ENCODE assay signal across 8 cellular contexts in genomic region chr9:36148652-36149051, GRCh38. TPM values are rescaled to one million over a fixed set of nuclear protein-coding genes. Genes with fewer than 3 reads are reported as not detected.
DNase-seq lines count a peak whose midpoint lies in the region; ATAC-seq and TF ChIP-seq lines count a peak whose summit lies in the region.

No MANE protein-coding gene starts in this region.

- intact Hi-C loops in Panc1 (cut with micrococcal nuclease; ENCODE audit: unreplicated experiment) (no loop called here), aorta (cut with DNase I) (loop anchor here in 1 of 2 donors (2.0 kb wide), 1 partner anchor 18 kb away; no protein-coding TSS in a partner anchor)

- no TSS peak for BruUV-seq in Panc1 (replicated peaks; lab: Mats Ljungman, UMichigan)

- H3K4me1 ChIP-seq in Panc1 (ENCODE audit: control insufficient read depth, insufficient read depth, low read length), result peaks cover 6% of the 10 kb centered on the region
- peaks cover 0 to 4% of the 10 kb centered on the region in 2 donors for H3K4me1 ChIP-seq in aorta (ENCODE audit: control insufficient read depth in 1 of 2, insufficient read depth in 2 of 2, low read length in 2 of 2)

- peak; percentile 90 for DNase-seq in AG09319 (ENCODE audit: extremely low read depth, low read depth)
- no peak for DNase-seq in Panc1 (ENCODE audit: low read depth, low spot score)
- peak; percentile 78 for DNase-seq in activated gamma-delta T cell treated with Interleukin-2 at 50 U/mL for 16 hours
- DNase-seq in glomerular endothelial cell (ENCODE audit: extremely low read depth, low read depth, low spot score), result peak; percentile 67
- peak; percentile 96 for DNase-seq in putamen (ENCODE audit: low spot score)
- DNase-seq in aorta, result peak; percentile 97 to 99
- DNase-seq in SKM-1 (lab: John Stamatoyannopoulos, UW; ENCODE audit: unreplicated experiment), result no peak

- no peaks in the 10 kb centered on the region for H3K9me3 ChIP-seq in Panc1 (ENCODE audit: control insufficient read depth, insufficient read depth, low read depth, low read length)
- no peaks in the 10 kb centered on the region for H3K9me3 ChIP-seq in aorta (ENCODE audit: control insufficient read depth, low read length)

- POLR2A ChIA-PET in Panc1 (lab: Charles Lee), result interaction anchor here (0.6 to 1.1 kb wide), 2 partner anchors 42 to 50 kb away, joined by 5 to 6 read pairs; partner anchors contain the start of gene CLTA

- WGBS in aorta, 2 donors, result 3 to 7% methylated on average over 8 of the region's 8 CpGs

- H3K27me3 ChIP-seq in Panc1 (ENCODE audit: control insufficient read depth, insufficient read depth, low read length) (no peaks in the 10 kb centered on the region), aorta (ENCODE audit: control insufficient read depth in 1 of 2, insufficient read depth in 2 of 2, low read length in 1 of 2) (no peaks in the 10 kb centered on the region)

- peak; percentile 36 for ATAC-seq in GM21825 (IDR thresholded peaks at IDR 0.05; ENCODE audit: unreplicated experiment)
- peak; percentile 59 for ATAC-seq in Panc1
- ATAC-seq in aorta (ENCODE audit: low FRiP score), result peak; percentile 91

- H3K4me3 ChIP-seq in Panc1 (ENCODE audit: low read depth in 2 of 2, low read length in 2 of 2) (no peak overlapping the region), aorta (ENCODE audit: low read length in 2 of 2) (no peak overlapping the region)

- in situ Hi-C loops in Panc1 (cut with HindIII; ENCODE audit: low pct_unique_long_range_greater_than_20kb, low sequenced_read_pairs), result no loop called here

- H3K27ac ChIP-seq in Panc1 (ENCODE audit: low read length) (no peak overlapping the region), aorta (ENCODE audit: low read depth in 1 of 2, low read length in 2 of 2) (peak overlapping the region in 1 of 2 donors; percentile 71)

- TF ChIP-seq CTCF in AG09319 (IDR thresholded peaks at IDR 0.05; ENCODE audit: low read depth, low read length), result no peak
- TF ChIP-seq CTCF in Panc1 (IDR thresholded peaks at IDR 0.05), result no peak

- no peaks in the 10 kb centered on the region for H3K36me3 ChIP-seq in Panc1 (ENCODE audit: control insufficient read depth, insufficient read depth, low read length)
- no peaks in the 10 kb centered on the region for H3K36me3 ChIP-seq in aorta (ENCODE audit: control insufficient read depth in 1 of 2, insufficient read depth in 2 of 2, low read length in 1 of 2)

- CTCF ChIA-PET in Panc1 (lab: Charles Lee), result interaction anchor here (0.6 to 1.5 kb wide), 3 partner anchors 15 to 18 kb away, joined by 3 to 11 read pairs (median 3); no protein-coding TSS in a partner anchor

RNA-seq across cellular contexts. Expression of gene GLIPR2, which starts 12.1 kb away (rescaled TPM):
- total RNA-seq in Panc1 (2021; ENCODE audit: unreplicated experiment), result 4.9 TPM
- polyA plus RNA-seq in Panc1 (2012; ENCODE audit: insufficient read length), result 2.7 TPM
- total RNA-seq in glomerular endothelial cell, result 38.2 and 46.9 TPM in 2 replicates
- 10 to 100 TPM; 34.0 to 35.8 TPM for total RNA-seq in aorta
- 10 to 100 TPM; 26.9 to 56.5 TPM for polyA plus RNA-seq in aorta

RNA-seq across cellular contexts. Expression of gene CCIN, which starts 20.5 kb away (rescaled TPM):
- total RNA-seq in Panc1 (2021; ENCODE audit: unreplicated experiment), result 0.13 TPM
- not detected for polyA plus RNA-seq in Panc1 (2012; ENCODE audit: insufficient read length)
- total RNA-seq in glomerular endothelial cell, result 0.19 and 0.29 TPM in 2 replicates
- under 1 TPM; 0.68 to 0.99 TPM for total RNA-seq in aorta
- under 1 TPM; 0.18 to 0.63 TPM for polyA plus RNA-seq in aorta

RNA-seq across cellular contexts. Expression of gene CLTA, which starts 42.1 kb away (rescaled TPM):
- 760 TPM for total RNA-seq in Panc1 (2021; ENCODE audit: unreplicated experiment)
- 733 TPM for polyA plus RNA-seq in Panc1 (2012; ENCODE audit: insufficient read length)
- 389 and 480 TPM in 2 replicates for total RNA-seq in glomerular endothelial cell
- total RNA-seq in aorta, result 100 to 1,000 TPM; 117 to 118 TPM
- polyA plus RNA-seq in aorta, result 100 to 1,000 TPM; 164 to 191 TPM

Comparison
In these comparisons a context has a peak if more than half of its experiments do, and no peak if none do; other contexts are left out.
1. DNase-seq: peak in AG09319 (single experiment), activated gamma-delta T cell treated with Interleukin-2 at 50 U/mL for 16 hours (single experiment), glomerular endothelial cell (single experiment), putamen (single experiment) and aorta (2 of 2); none in Panc1 (single experiment) and SKM-1 (single experiment).
2. ATAC-seq: peak in every context shown above with its lines; median percentile 91 in aorta; 59 in Panc1; 36 in GM21825.